In the genomic region with DNA sequence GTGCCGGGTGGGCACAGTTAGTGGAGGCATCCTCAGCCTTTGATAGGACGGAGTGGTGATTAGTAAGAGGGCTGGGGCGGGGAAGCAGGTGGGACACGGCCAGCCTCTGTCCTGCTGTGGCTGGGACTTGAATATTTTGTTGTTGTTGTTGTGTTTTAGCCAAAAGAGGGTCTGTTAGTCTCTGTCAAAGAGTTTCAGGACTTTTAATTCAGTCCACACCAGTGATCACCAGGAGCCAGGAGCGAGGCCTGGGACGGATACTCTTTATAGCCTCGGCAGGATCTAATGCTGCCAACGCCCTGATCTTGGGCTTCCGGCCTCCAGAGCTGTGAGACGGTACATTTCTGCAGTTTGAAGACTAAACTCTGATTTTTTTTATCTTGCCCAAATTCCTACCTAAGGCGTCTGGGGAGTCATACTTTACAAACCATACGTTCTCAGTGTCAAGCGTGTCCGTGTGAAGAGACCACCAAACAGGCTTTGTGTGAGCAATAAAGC, we compare ENCODE assay signal across 1 cellular context.
TF ChIP-seq lines count a peak whose summit lies in the region.

No MANE protein-coding gene starts in this region.

TF ChIP-seq in K562, 482 proteins besides CTCF, POLR2A, EP300 and RAD21 (continued from another document):
- TF ChIP-seq, protein P1, sequence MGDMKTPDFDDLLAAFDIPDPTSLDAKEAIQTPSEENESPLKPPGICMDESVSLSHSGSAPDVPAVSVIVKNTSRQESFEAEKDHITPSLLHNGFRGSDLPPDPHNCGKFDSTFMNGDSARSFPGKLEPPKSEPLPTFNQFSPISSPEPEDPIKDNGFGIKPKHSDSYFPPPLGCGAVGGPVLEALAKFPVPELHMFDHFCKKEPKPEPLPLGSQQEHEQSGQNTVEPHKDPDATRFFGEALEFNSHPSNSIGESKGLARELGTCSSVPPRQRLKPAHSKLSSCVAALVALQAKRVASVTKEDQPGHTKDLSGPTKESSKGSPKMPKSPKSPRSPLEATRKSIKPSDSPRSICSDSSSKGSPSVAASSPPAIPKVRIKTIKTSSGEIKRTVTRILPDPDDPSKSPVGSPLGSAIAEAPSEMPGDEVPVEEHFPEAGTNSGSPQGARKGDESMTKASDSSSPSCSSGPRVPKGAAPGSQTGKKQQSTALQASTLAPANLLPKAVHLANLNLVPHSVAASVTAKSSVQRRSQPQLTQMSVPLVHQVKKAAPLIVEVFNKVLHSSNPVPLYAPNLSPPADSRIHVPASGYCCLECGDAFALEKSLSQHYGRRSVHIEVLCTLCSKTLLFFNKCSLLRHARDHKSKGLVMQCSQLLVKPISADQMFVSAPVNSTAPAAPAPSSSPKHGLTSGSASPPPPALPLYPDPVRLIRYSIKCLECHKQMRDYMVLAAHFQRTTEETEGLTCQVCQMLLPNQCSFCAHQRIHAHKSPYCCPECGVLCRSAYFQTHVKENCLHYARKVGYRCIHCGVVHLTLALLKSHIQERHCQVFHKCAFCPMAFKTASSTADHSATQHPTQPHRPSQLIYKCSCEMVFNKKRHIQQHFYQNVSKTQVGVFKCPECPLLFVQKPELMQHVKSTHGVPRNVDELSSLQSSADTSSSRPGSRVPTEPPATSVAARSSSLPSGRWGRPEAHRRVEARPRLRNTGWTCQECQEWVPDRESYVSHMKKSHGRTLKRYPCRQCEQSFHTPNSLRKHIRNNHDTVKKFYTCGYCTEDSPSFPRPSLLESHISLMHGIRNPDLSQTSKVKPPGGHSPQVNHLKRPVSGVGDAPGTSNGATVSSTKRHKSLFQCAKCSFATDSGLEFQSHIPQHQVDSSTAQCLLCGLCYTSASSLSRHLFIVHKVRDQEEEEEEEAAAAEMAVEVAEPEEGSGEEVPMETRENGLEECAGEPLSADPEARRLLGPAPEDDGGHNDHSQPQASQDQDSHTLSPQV (IDR thresholded peaks at IDR 0.05), result peak; percentile 77
- TF ChIP-seq TBL1XR1 (IDR thresholded peaks at IDR 0.05; ENCODE audit: low read length in 2 of 2) (no peak), POLR2G (IDR thresholded peaks at IDR 0.05; ENCODE audit: low read depth, low read length) (0 out of 2 replicates have a peak, but pooled peaks have one; percentile 2), ZNF354B (CRISPR knock-in tag; IDR thresholded peaks at IDR 0.05) (no peak), L3MBTL2 (IDR thresholded peaks at IDR 0.05) (peak; percentile 60), SMARCA4 (IDR thresholded peaks at IDR 0.05) (peak; percentile 28; the same call in 1 of the 2 replicates), GTF2F1 (IDR thresholded peaks at IDR 0.05; ENCODE audit: low read depth, low read length) (no peak), GABPA (tag; conservative IDR thresholded peaks at IDR 0.05; ENCODE audit: low read depth) (no peak), CXXC5 (CRISPR knock-in tag; IDR thresholded peaks at IDR 0.05) (peak; percentile 45), KAT7 (CRISPR knock-in tag; IDR thresholded peaks at IDR 0.05; ENCODE audit: borderline replicate concordance) (0 out of 2 replicates have a peak, but pooled peaks have one; percentile 14)
- TF ChIP-seq, protein P2, sequence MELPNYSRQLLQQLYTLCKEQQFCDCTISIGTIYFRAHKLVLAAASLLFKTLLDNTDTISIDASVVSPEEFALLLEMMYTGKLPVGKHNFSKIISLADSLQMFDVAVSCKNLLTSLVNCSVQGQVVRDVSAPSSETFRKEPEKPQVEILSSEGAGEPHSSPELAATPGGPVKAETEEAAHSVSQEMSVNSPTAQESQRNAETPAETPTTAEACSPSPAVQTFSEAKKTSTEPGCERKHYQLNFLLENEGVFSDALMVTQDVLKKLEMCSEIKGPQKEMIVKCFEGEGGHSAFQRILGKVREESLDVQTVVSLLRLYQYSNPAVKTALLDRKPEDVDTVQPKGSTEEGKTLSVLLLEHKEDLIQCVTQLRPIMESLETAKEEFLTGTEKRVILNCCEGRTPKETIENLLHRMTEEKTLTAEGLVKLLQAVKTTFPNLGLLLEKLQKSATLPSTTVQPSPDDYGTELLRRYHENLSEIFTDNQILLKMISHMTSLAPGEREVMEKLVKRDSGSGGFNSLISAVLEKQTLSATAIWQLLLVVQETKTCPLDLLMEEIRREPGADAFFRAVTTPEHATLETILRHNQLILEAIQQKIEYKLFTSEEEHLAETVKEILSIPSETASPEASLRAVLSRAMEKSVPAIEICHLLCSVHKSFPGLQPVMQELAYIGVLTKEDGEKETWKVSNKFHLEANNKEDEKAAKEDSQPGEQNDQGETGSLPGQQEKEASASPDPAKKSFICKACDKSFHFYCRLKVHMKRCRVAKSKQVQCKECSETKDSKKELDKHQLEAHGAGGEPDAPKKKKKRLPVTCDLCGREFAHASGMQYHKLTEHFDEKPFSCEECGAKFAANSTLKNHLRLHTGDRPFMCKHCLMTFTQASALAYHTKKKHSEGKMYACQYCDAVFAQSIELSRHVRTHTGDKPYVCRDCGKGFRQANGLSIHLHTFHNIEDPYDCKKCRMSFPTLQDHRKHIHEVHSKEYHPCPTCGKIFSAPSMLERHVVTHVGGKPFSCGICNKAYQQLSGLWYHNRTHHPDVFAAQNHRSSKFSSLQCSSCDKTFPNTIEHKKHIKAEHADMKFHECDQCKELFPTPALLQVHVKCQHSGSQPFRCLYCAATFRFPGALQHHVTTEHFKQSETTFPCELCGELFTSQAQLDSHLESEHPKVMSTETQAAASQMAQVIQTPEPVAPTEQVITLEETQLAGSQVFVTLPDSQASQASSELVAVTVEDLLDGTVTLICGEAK (IDR thresholded peaks at IDR 0.05), result peak; percentile 40; the same call in 1 of the 2 replicates
- TF ChIP-seq, protein P2 (CRISPR knock-in tag; IDR thresholded peaks at IDR 0.05), result no peak
- TF ChIP-seq, protein P3, sequence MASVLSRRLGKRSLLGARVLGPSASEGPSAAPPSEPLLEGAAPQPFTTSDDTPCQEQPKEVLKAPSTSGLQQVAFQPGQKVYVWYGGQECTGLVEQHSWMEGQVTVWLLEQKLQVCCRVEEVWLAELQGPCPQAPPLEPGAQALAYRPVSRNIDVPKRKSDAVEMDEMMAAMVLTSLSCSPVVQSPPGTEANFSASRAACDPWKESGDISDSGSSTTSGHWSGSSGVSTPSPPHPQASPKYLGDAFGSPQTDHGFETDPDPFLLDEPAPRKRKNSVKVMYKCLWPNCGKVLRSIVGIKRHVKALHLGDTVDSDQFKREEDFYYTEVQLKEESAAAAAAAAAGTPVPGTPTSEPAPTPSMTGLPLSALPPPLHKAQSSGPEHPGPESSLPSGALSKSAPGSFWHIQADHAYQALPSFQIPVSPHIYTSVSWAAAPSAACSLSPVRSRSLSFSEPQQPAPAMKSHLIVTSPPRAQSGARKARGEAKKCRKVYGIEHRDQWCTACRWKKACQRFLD (CRISPR knock-in tag; IDR thresholded peaks at IDR 0.05), result 0 out of 2 replicates have a peak, but pooled peaks have one; percentile 9
- TF ChIP-seq, protein P4, sequence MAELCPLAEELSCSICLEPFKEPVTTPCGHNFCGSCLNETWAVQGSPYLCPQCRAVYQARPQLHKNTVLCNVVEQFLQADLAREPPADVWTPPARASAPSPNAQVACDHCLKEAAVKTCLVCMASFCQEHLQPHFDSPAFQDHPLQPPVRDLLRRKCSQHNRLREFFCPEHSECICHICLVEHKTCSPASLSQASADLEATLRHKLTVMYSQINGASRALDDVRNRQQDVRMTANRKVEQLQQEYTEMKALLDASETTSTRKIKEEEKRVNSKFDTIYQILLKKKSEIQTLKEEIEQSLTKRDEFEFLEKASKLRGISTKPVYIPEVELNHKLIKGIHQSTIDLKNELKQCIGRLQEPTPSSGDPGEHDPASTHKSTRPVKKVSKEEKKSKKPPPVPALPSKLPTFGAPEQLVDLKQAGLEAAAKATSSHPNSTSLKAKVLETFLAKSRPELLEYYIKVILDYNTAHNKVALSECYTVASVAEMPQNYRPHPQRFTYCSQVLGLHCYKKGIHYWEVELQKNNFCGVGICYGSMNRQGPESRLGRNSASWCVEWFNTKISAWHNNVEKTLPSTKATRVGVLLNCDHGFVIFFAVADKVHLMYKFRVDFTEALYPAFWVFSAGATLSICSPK (IDR thresholded peaks at IDR 0.05; ENCODE audit: borderline replicate concordance), result no peak
